8 cellular contexts compared by ENCODE assay signal in the genomic region with DNA sequence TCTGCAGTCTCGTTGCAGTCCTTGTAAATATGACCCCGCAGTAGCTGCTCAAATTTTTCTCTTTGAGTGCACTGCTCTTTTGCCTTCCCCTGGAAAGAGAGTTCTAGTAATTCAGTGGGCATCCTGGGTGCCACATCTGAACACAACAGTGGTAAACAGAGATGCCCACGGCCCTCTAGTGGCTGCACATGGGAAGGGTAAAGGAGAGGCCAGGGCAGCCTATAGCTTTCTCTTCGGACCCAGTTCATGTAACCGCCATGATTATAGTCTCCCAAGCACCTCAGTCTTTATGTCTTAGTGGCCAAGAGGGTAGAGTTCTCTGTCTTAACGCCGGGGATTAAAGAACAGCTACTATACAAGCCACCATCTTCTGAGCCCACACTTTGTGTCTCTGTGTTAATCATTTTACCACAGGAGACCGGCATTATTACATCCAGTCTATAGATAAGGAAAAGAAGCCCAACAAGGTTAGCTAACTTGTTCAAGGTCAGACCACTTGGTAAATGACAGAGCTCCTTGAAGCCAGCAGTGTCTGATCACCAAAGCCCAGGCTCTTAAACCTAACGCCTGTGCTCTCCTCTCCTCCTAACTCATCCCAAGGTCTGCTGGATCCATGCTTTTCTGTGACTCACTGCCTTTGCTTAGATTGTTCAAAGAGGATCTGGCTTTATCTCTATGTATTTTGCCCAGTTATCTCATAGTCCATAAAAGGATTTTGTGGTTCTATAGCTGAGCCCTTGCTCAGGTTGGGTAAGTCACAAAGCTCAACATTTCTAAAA.
DNase-seq lines count a peak whose midpoint lies in the region; ATAC-seq and TF ChIP-seq lines count a peak whose summit lies in the region.

No MANE protein-coding gene starts in this region.

- intact Hi-C loops in left cardiac atrium (cut with DNase I) = loop anchor here (2.0 to 10.0 kb wide), 3 partner anchors 58 to 184 kb away; no protein-coding TSS in a partner anchor

- peak; percentile 87 for TF ChIP-seq CTCF in AG09309 (IDR thresholded peaks at IDR 0.05; ENCODE audit: control insufficient read depth, insufficient read depth, low read depth, low read length, missing control alignments)

- peak; percentile 67 for ATAC-seq in GM18861 (IDR thresholded peaks at IDR 0.05; ENCODE audit: unreplicated experiment)
- peak; percentile 92 for ATAC-seq in HG03103 (IDR thresholded peaks at IDR 0.05; ENCODE audit: low read depth, unreplicated experiment)
- peak; percentile 42 to 61 for ATAC-seq in left cardiac atrium
- no peak for ATAC-seq in HG03045 (IDR thresholded peaks at IDR 0.05; ENCODE audit: unreplicated experiment)

- H3K4me3 ChIP-seq in AG09309 (ENCODE audit: control insufficient read depth, low read depth, low read length) = no peak overlapping the region

- DNase-seq in AG09309 (ENCODE audit: low read depth) = no peak
- peak; percentile 28 to 67 for DNase-seq in NCI-H526 (lab: John Stamatoyannopoulos, UW)
- peak; percentile 57 to 63 for DNase-seq in activated T-cell treated with anti-CD3 and anti-CD28 coated beads, Interleukin-2, amount 50 U/mL, for 48 hours
- DNase-seq in left cardiac atrium = no peak
- DNase-seq in stimulated activated CD4-positive, alpha-beta T cell treated with anti-CD3 and anti-CD28 coated beads, Interleukin-2, amount 100 ng/mL, for 4 hours (ENCODE audit: low read depth) = peak; percentile 16

Comparison
In these comparisons a context has a peak if more than half of its experiments do, and no peak if none do; other contexts are left out.
1. DNase-seq: peak in NCI-H526 (2 of 2), activated T-cell treated with anti-CD3 and anti-CD28 coated beads, Interleukin-2, amount 50 U/mL, for 48 hours (2 of 2) and stimulated activated CD4-positive, alpha-beta T cell treated with anti-CD3 and anti-CD28 coated beads, Interleukin-2, amount 100 ng/mL, for 4 hours (single experiment); none in AG09309 (single experiment) and left cardiac atrium (single experiment).